ENCODE assay signal across 1 cellular context in the genomic region with DNA sequence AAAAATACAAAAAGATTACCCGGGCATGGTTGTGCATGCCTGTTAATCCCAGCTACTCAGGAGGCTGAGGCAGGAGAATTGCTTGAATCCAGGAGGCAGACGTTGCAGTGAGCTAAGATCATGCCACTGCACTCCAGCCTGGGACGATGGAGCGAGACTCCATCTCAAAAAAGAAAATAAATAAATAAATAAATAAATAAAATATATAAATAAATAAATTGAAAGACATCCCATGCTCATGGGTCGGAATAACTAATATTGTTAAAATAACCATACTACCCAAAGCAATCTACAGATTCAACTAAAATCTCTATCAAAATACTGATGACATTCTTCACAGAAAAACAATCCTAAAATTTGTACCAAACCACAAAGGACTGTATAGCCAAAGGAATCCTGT.
A peak's percentile ranks its signal among the peaks of the same experiment; 100 is the strongest.
TF ChIP-seq lines count a peak whose summit lies in the region.

No MANE protein-coding gene starts in this region.

TF ChIP-seq in HEK293, 187 proteins besides CTCF, POLR2A, EP300 and RAD21 (continued from another document):
- TF ChIP-seq, protein P1, sequence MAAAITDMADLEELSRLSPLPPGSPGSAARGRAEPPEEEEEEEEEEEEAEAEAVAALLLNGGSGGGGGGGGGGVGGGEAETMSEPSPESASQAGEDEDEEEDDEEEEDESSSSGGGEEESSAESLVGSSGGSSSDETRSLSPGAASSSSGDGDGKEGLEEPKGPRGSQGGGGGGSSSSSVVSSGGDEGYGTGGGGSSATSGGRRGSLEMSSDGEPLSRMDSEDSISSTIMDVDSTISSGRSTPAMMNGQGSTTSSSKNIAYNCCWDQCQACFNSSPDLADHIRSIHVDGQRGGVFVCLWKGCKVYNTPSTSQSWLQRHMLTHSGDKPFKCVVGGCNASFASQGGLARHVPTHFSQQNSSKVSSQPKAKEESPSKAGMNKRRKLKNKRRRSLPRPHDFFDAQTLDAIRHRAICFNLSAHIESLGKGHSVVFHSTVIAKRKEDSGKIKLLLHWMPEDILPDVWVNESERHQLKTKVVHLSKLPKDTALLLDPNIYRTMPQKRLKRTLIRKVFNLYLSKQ (tag by site-specific recombination; IDR thresholded peaks at IDR 0.05; ENCODE audit: borderline replicate concordance) = peak; percentile 80; the same call in 1 of the 2 replicates
- TF ChIP-seq ZFP37 (tag by site-specific recombination; IDR thresholded peaks at IDR 0.05) (peak; percentile 78), ZNF555 (tag by site-specific recombination; conservative IDR thresholded peaks at IDR 0.05) (peak; percentile 96), MZF1 (tag by site-specific recombination; IDR thresholded peaks at IDR 0.05; ENCODE audit: borderline replicate concordance) (peak; percentile 67; the same call in 1 of the 2 replicates), ZNF530 (tag by site-specific recombination; IDR thresholded peaks at IDR 0.05; ENCODE audit: low read depth) (peak; percentile 68; the same call in 1 of the 2 replicates), ZNF629 (tag by site-specific recombination; IDR thresholded peaks at IDR 0.05) (peak; percentile 66; the same call in 1 of the 2 replicates), GLI2 (tag by site-specific recombination; IDR thresholded peaks at IDR 0.05; ENCODE audit: borderline replicate concordance, low read depth) (peak; percentile 68; the same call in 1 of the 2 replicates), ZNF223 (tag by site-specific recombination; IDR thresholded peaks at IDR 0.05) (peak; percentile 53; the same call in 1 of the 2 replicates), ZNF433 (tag by site-specific recombination; IDR thresholded peaks at IDR 0.05; ENCODE audit: low read depth) (peak; percentile 77), ZNF202 (tag by site-specific recombination; IDR thresholded peaks at IDR 0.05; ENCODE audit: borderline replicate concordance) (peak; percentile 96), SP3 (tag by site-specific recombination; IDR thresholded peaks at IDR 0.05) (peak; percentile 38; the same call in 1 of the 2 replicates), ZNF366 (tag by site-specific recombination; conservative IDR thresholded peaks at IDR 0.05) (0 out of 2 replicates have a peak, but pooled peaks have one; percentile 20), ZNF791 (tag by site-specific recombination; IDR thresholded peaks at IDR 0.05) (peak; percentile 79), ZNF560 (tag by site-specific recombination; IDR thresholded peaks at IDR 0.05; ENCODE audit: borderline replicate concordance) (peak; percentile 96), ZNF341 (tag by site-specific recombination; IDR thresholded peaks at IDR 0.05; ENCODE audit: low read depth) (0 out of 2 replicates have a peak, but pooled peaks have one; percentile 37), ZNF214 (tag by site-specific recombination; IDR thresholded peaks at IDR 0.05; ENCODE audit: borderline replicate concordance) (peak; percentile 42; the same call in 1 of the 2 replicates), RBAK (tag by site-specific recombination; IDR thresholded peaks at IDR 0.05) (peak; percentile 83; the same call in 1 of the 2 replicates), ZNF138 (tag by site-specific recombination; IDR thresholded peaks at IDR 0.05; ENCODE audit: borderline replicate concordance) (peak; percentile 45; the same call in 1 of the 2 replicates), ZXDB (tag by site-specific recombination; IDR thresholded peaks at IDR 0.05) (peak; percentile 76), ZNF664 (tag by site-specific recombination; IDR thresholded peaks at IDR 0.05) (peak; percentile 88), ZFP3 (tag by site-specific recombination; IDR thresholded peaks at IDR 0.05; ENCODE audit: low read depth) (peak; percentile 32; the same call in 1 of the 2 replicates), ZBTB8A (tag by site-specific recombination; IDR thresholded peaks at IDR 0.05) (peak; percentile 79), ZNF292 (tag by site-specific recombination; IDR thresholded peaks at IDR 0.05; ENCODE audit: borderline replicate concordance, low read depth) (0 out of 2 replicates have a peak, but pooled peaks have one; percentile 41), ZNF426 (tag by site-specific recombination; IDR thresholded peaks at IDR 0.05) (peak; percentile 95), ZNF558 (tag by site-specific recombination; IDR thresholded peaks at IDR 0.05) (peak; percentile 79), ZNF121 (tag by site-specific recombination; IDR thresholded peaks at IDR 0.05) (peak; percentile 47; the same call in 1 of the 2 replicates)
- TF ChIP-seq, protein P2, sequence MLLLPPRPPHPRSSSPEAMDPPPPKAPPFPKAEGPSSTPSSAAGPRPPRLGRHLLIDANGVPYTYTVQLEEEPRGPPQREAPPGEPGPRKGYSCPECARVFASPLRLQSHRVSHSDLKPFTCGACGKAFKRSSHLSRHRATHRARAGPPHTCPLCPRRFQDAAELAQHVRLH (tag by site-specific recombination; IDR thresholded peaks at IDR 0.05) = peak; percentile 82
- TF ChIP-seq, protein P3, sequence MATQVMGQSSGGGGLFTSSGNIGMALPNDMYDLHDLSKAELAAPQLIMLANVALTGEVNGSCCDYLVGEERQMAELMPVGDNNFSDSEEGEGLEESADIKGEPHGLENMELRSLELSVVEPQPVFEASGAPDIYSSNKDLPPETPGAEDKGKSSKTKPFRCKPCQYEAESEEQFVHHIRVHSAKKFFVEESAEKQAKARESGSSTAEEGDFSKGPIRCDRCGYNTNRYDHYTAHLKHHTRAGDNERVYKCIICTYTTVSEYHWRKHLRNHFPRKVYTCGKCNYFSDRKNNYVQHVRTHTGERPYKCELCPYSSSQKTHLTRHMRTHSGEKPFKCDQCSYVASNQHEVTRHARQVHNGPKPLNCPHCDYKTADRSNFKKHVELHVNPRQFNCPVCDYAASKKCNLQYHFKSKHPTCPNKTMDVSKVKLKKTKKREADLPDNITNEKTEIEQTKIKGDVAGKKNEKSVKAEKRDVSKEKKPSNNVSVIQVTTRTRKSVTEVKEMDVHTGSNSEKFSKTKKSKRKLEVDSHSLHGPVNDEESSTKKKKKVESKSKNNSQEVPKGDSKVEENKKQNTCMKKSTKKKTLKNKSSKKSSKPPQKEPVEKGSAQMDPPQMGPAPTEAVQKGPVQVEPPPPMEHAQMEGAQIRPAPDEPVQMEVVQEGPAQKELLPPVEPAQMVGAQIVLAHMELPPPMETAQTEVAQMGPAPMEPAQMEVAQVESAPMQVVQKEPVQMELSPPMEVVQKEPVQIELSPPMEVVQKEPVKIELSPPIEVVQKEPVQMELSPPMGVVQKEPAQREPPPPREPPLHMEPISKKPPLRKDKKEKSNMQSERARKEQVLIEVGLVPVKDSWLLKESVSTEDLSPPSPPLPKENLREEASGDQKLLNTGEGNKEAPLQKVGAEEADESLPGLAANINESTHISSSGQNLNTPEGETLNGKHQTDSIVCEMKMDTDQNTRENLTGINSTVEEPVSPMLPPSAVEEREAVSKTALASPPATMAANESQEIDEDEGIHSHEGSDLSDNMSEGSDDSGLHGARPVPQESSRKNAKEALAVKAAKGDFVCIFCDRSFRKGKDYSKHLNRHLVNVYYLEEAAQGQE (tag by site-specific recombination; IDR thresholded peaks at IDR 0.05) = peak; percentile 82
- TF ChIP-seq, protein P4, sequence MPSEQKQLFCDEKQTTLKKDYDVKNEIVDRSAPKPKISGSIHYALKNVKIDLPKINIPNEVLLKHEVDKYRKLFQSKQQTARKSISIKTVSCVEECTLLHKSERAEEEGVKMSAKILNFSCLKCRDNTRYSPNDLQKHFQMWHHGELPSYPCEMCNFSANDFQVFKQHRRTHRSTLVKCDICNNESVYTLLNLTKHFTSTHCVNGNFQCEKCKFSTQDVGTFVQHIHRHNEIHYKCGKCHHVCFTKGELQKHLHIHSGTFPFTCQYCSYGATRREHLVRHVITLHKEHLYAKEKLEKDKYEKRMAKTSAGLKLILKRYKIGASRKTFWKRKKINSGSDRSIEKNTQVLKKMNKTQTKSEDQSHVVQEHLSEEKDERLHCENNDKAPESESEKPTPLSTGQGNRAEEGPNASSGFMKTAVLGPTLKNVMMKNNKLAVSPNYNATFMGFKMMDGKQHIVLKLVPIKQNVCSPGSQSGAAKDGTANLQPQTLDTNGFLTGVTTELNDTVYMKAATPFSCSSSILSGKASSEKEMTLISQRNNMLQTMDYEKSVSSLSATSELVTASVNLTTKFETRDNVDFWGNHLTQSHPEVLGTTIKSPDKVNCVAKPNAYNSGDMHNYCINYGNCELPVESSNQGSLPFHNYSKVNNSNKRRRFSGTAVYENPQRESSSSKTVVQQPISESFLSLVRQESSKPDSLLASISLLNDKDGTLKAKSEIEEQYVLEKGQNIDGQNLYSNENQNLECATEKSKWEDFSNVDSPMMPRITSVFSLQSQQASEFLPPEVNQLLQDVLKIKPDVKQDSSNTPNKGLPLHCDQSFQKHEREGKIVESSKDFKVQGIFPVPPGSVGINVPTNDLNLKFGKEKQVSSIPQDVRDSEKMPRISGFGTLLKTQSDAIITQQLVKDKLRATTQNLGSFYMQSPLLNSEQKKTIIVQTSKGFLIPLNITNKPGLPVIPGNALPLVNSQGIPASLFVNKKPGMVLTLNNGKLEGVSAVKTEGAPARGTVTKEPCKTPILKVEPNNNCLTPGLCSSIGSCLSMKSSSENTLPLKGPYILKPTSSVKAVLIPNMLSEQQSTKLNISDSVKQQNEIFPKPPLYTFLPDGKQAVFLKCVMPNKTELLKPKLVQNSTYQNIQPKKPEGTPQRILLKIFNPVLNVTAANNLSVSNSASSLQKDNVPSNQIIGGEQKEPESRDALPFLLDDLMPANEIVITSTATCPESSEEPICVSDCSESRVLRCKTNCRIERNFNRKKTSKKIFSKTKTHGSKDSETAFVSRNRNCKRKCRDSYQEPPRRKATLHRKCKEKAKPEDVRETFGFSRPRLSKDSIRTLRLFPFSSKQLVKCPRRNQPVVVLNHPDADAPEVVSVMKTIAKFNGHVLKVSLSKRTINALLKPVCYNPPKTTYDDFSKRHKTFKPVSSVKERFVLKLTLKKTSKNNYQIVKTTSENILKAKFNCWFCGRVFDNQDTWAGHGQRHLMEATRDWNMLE (tag by site-specific recombination; conservative IDR thresholded peaks at IDR 0.05; ENCODE audit: low read depth) = peak; percentile 90
- TF ChIP-seq, protein P5, sequence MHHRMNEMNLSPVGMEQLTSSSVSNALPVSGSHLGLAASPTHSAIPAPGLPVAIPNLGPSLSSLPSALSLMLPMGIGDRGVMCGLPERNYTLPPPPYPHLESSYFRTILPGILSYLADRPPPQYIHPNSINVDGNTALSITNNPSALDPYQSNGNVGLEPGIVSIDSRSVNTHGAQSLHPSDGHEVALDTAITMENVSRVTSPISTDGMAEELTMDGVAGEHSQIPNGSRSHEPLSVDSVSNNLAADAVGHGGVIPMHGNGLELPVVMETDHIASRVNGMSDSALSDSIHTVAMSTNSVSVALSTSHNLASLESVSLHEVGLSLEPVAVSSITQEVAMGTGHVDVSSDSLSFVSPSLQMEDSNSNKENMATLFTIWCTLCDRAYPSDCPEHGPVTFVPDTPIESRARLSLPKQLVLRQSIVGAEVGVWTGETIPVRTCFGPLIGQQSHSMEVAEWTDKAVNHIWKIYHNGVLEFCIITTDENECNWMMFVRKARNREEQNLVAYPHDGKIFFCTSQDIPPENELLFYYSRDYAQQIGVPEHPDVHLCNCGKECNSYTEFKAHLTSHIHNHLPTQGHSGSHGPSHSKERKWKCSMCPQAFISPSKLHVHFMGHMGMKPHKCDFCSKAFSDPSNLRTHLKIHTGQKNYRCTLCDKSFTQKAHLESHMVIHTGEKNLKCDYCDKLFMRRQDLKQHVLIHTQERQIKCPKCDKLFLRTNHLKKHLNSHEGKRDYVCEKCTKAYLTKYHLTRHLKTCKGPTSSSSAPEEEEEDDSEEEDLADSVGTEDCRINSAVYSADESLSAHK (tag by site-specific recombination; IDR thresholded peaks at IDR 0.05) = peak; percentile 25; the same call in 1 of the 2 replicates
TF ChIP-seq in HEK293: peak in this region for 44; not testable (repeated sequence) for 143.
